In the genomic region with DNA sequence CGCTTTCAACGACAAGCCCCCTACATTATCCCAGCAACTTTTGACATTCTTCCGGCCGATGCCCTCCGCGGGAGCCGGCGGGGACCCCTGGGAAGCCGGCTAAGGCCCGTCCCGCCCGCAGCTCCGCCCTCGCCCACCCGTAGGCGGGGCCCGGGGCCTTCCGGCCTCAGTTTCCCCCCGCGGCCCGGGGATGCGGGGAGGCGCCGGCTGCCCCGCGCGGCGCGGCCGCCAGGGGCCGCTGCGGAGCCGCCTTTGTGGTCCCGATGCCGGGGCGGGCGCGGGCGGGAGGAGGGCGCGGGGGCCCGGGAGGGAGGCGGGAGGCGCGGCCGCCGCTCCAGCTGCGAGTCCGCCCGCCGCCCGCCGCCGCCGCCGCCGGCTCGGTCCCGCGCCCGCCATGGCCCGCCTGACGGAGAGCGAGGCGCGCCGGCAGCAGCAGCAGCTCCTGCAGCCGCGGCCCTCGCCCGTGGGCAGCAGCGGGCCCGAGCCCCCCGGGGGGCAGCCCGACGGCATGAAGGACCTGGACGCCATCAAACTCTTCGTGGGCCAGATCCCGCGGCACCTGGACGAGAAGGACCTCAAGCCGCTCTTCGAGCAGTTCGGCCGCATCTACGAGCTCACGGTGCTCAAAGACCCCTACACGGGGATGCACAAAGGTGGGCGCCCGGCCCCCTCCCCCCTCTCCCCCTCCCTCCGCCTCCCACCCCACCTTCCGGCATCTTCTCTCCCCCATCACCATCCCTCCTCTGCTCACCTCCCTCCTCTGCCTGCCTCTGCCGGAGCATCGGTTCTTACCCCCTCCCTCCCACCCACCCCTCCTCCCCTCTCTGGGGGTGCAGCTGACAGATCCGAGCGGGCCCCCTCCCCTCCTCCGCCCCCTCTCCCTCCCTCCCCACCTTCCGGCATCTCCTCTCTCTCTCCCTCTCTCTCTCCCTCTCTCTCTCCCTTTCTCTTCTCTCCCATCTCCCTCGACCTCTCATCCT, we compare ENCODE assay signal across 8 cellular contexts. TPM values are rescaled to one million over a fixed set of nuclear protein-coding genes. Genes with fewer than 3 reads are reported as not detected.
DNase-seq lines count a peak whose midpoint lies in the region; ATAC-seq, FAIRE-seq and TF ChIP-seq lines count a peak whose summit lies in the region.

A gene (plus strand): TSS at position 316 of the 980 bp plus-strand sequence. CDS start 79 bp downstream, at position 395.

- no peak within 1 kb of the TSS for H3K27ac ChIP-seq in foreskin keratinocyte

- no peaks in the 10 kb centered on the region for H3K4me1 ChIP-seq in foreskin keratinocyte

- FAIRE-seq in GM18507 (lab: Jason Lieb, UNC) (no peak), urothelium cell line (lab: Jason Lieb, UNC) (no peak)

- DNase-seq in GM18507 (ENCODE audit: extremely low spot score, insufficient read length, low read depth) (peak; percentile 66), NCI-H774 (lab: John Stamatoyannopoulos, UW) (peak; percentile 54), foreskin keratinocyte (no peak), pons (ENCODE audit: low spot score) (peak; percentile 2), urothelium cell line (ENCODE audit: low spot score) (peak; percentile 82), NCI-H524 treated with DMSO at 0.1 percent for 48 hours (lab: John Stamatoyannopoulos, UW) (no peak)
- DNase-seq in activated T-helper 1 cell treated with anti-CD3 and anti-CD28 coated beads, Interleukin-12 subunit alpha, Interleukin-12 subunit beta, Interleukin-2, Interleukin-4 antibody, amounts not matched to agents 30 ng/mL and 10 ng/mL and 1 ng/mL, durations not matched to agents 14 hours and 24 hours and 36 hours (ENCODE audit: low spot score) = peak; percentile 19

- peaks cover 59% of the 10 kb centered on the region for H3K27me3 ChIP-seq in foreskin keratinocyte

- ATAC-seq in foreskin keratinocyte (peak; percentile 33), HG03139 (IDR thresholded peaks at IDR 0.05; ENCODE audit: unreplicated experiment) (no peak)

- no peaks in the 10 kb centered on the region for H3K9me3 Mint-ChIP-seq in activated T-helper 1 cell treated with anti-CD3 and anti-CD28 coated beads, Interleukin-12 subunit alpha, Interleukin-12 subunit beta, Interleukin-2, Interleukin-4 antibody, amounts not matched to agents 30 ng/mL and 10 ng/mL and 1 ng/mL, durations not matched to agents 14 hours and 24 hours and 36 hours

- intact Hi-C loops in activated T-helper 1 cell treated with anti-CD3 and anti-CD28 coated beads, Interleukin-12 subunit alpha, Interleukin-12 subunit beta, Interleukin-2, Interleukin-4 antibody, amounts not matched to agents 30 ng/mL and 10 ng/mL and 1 ng/mL, durations not matched to agents 14 hours and 24 hours and 36 hours (cut with micrococcal nuclease) = no loop called here

- H3K36me3 Mint-ChIP-seq in activated T-helper 1 cell treated with anti-CD3 and anti-CD28 coated beads, Interleukin-12 subunit alpha, Interleukin-12 subunit beta, Interleukin-2, Interleukin-4 antibody, amounts not matched to agents 30 ng/mL and 10 ng/mL and 1 ng/mL, durations not matched to agents 14 hours and 24 hours and 36 hours (ENCODE audit: low read depth) = no peaks in the 10 kb centered on the region

- TF ChIP-seq CTCF in foreskin keratinocyte (conservative IDR thresholded peaks at IDR 0.05) = peak; percentile 60

- H3K4me3 Mint-ChIP-seq in activated T-helper 1 cell treated with anti-CD3 and anti-CD28 coated beads, Interleukin-12 subunit alpha, Interleukin-12 subunit beta, Interleukin-2, Interleukin-4 antibody, amounts not matched to agents 30 ng/mL and 10 ng/mL and 1 ng/mL, durations not matched to agents 14 hours and 24 hours and 36 hours = no peak within 1 kb of the TSS

- no peak within 1 kb of the TSS for H3K27ac Mint-ChIP-seq in activated T-helper 1 cell treated with anti-CD3 and anti-CD28 coated beads, Interleukin-12 subunit alpha, Interleukin-12 subunit beta, Interleukin-2, Interleukin-4 antibody, amounts not matched to agents 30 ng/mL and 10 ng/mL and 1 ng/mL, durations not matched to agents 14 hours and 24 hours and 36 hours

- no peaks in the 10 kb centered on the region for H3K4me1 Mint-ChIP-seq in activated T-helper 1 cell treated with anti-CD3 and anti-CD28 coated beads, Interleukin-12 subunit alpha, Interleukin-12 subunit beta, Interleukin-2, Interleukin-4 antibody, amounts not matched to agents 30 ng/mL and 10 ng/mL and 1 ng/mL, durations not matched to agents 14 hours and 24 hours and 36 hours (ENCODE audit: low read depth)

- peaks cover 24% of the 10 kb centered on the region for H3K27me3 Mint-ChIP-seq in activated T-helper 1 cell treated with anti-CD3 and anti-CD28 coated beads, Interleukin-12 subunit alpha, Interleukin-12 subunit beta, Interleukin-2, Interleukin-4 antibody, amounts not matched to agents 30 ng/mL and 10 ng/mL and 1 ng/mL, durations not matched to agents 14 hours and 24 hours and 36 hours (ENCODE audit: insufficient read depth)

RNA-seq across cellular contexts. Expression of the gene that starts here (rescaled TPM):
- total RNA-seq in activated T-helper 1 cell treated with anti-CD3 and anti-CD28 coated beads, Interleukin-12 subunit alpha, Interleukin-12 subunit beta, Interleukin-2, Interleukin-4 antibody, amounts not matched to agents 30 ng/mL and 10 ng/mL and 1 ng/mL, durations not matched to agents 14 hours and 24 hours and 36 hours = 0.08 and 0.12 TPM in 2 replicates
- total RNA-seq in foreskin keratinocyte = 0.11 and 0.20 TPM in 2 replicates
- polyA plus RNA-seq in foreskin keratinocyte = 0.07 TPM in 1 of 2 replicates, not detected in the other

Comparison
In these comparisons a context has a peak if more than half of its experiments do, and no peak if none do; other contexts are left out.
1. Peak in DNase-seq in activated T-helper 1 cell treated with anti-CD3 and anti-CD28 coated beads, Interleukin-12 subunit alpha, Interleukin-12 subunit beta, Interleukin-2, Interleukin-4 antibody, amounts not matched to agents 30 ng/mL and 10 ng/mL and 1 ng/mL, durations not matched to agents 14 hours and 24 hours and 36 hours; RNA of the gene not detected or under 1 TPM.
2. Peak in ATAC-seq in foreskin keratinocyte; RNA of the gene not detected or under 1 TPM.
3. DNase-seq: peak in GM18507 (single experiment), NCI-H774 (single experiment), pons (single experiment) and urothelium cell line (single experiment); none in foreskin keratinocyte (0 of 2) and NCI-H524 treated with DMSO at 0.1 percent for 48 hours (single experiment).